1 cellular context compared by ENCODE assay signal in the genomic region with DNA sequence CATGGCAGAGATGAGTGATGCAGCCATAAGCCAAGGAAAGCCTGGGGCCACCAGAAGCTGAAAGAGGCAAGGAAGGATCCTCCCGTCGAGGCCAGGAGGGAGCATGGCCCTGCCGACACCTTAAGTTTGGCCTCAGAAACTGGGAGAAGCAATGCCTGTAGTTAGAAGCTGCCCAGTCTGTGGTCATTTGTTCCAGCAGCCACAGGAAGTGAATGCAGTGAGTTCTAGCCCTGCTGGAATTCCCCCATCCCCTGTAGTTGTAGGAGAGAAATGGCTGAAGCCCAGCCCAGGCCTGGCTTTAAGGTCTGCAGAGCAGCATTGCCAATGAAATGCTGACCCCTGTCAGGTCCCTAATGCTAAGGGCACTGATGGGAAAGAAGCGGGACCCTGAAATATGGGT.
A peak's percentile ranks its signal among the peaks of the same experiment; 100 is the strongest.
TF ChIP-seq lines count a peak whose summit lies in the region.

No MANE protein-coding gene starts in this region.

TF ChIP-seq in GM12878, 131 proteins besides CTCF, POLR2A, EP300 and RAD21 (continues in another document):
- TF ChIP-seq BACH1 (IDR thresholded peaks at IDR 0.05; ENCODE audit: borderline replicate concordance) (0 out of 2 replicates have a peak, but pooled peaks have one; percentile 33), BCL11A (IDR thresholded peaks at IDR 0.05; ENCODE audit: low read depth, low read length) (0 out of 2 replicates have a peak, but pooled peaks have one; percentile 15), EED (IDR thresholded peaks at IDR 0.05; ENCODE audit: low read depth) (0 out of 2 replicates have a peak, but pooled peaks have one; percentile 21), SP1 (IDR thresholded peaks at IDR 0.05; ENCODE audit: low read depth, low read length) (peak; percentile 26), MTA3 (IDR thresholded peaks at IDR 0.05; ENCODE audit: borderline replicate concordance, low read length) (no peak), STAT3 (IDR thresholded peaks at IDR 0.05; ENCODE audit: low read depth, low read length) (no peak), ZBTB33 (IDR thresholded peaks at IDR 0.05) (no peak), ASH2L (IDR thresholded peaks at IDR 0.05; ENCODE audit: borderline replicate concordance, low read depth) (no peak), IRF4 (IDR thresholded peaks at IDR 0.05; ENCODE audit: low read depth, low read length) (no peak), ETV6 (conservative IDR thresholded peaks at IDR 0.05 in 1 of 2, IDR thresholded peaks at IDR 0.05 in 1 of 2; ENCODE audit: borderline replicate concordance in 1 of 2, low read depth in 1 of 2) (no peak), NR2F1 (conservative IDR thresholded peaks at IDR 0.05) (peak; percentile 39; the same call in 1 of the 2 replicates), MEF2A (IDR thresholded peaks at IDR 0.05; ENCODE audit: insufficient read depth, low read depth, low read length) (no peak), NRF1 (conservative IDR thresholded peaks at IDR 0.05; ENCODE audit: low read depth, low read length) (no peak), KLF5 (IDR thresholded peaks at IDR 0.05; ENCODE audit: partially characterized antibody) (peak; percentile 38), YBX1 (IDR thresholded peaks at IDR 0.05) (no peak), SMARCA5 (IDR thresholded peaks at IDR 0.05) (peak; percentile 59; the same call in 1 of the 2 replicates), RAD51 (IDR thresholded peaks at IDR 0.05) (peak; percentile 53; the same call in 1 of the 2 replicates), IKZF1 (conservative IDR thresholded peaks at IDR 0.05) (peak; percentile 55), CBX5 (IDR thresholded peaks at IDR 0.05; ENCODE audit: low read depth) (no peak), CBFB (IDR thresholded peaks at IDR 0.05; ENCODE audit: low read depth) (no peak), ZNF24 (IDR thresholded peaks at IDR 0.05) (peak; percentile 88), USF2 (IDR thresholded peaks at IDR 0.05; ENCODE audit: borderline replicate concordance, low read depth, low read length) (no peak; the same call in 1 of the 2 replicates), SIX5 (IDR thresholded peaks at IDR 0.05; ENCODE audit: low read depth, low read length, severe bottlenecking) (no peak), MXI1 (IDR thresholded peaks at IDR 0.05; ENCODE audit: low read depth, low read length) (no peak), PAX5 (IDR thresholded peaks at IDR 0.05; ENCODE audit: borderline replicate concordance, low read depth, low read length) (0 out of 2 replicates have a peak, but pooled peaks have one; percentile 45), MEF2B (IDR thresholded peaks at IDR 0.05; ENCODE audit: partially characterized antibody, poor library complexity, severe bottlenecking) (peak; percentile 32), YY1 (IDR thresholded peaks at IDR 0.05; ENCODE audit: low read depth, low read length) (peak; percentile 74; the same call in 1 of the 2 replicates), FOXM1 (IDR thresholded peaks at IDR 0.05; ENCODE audit: low read depth, low read length) (no peak)
- TF ChIP-seq, protein P1, sequence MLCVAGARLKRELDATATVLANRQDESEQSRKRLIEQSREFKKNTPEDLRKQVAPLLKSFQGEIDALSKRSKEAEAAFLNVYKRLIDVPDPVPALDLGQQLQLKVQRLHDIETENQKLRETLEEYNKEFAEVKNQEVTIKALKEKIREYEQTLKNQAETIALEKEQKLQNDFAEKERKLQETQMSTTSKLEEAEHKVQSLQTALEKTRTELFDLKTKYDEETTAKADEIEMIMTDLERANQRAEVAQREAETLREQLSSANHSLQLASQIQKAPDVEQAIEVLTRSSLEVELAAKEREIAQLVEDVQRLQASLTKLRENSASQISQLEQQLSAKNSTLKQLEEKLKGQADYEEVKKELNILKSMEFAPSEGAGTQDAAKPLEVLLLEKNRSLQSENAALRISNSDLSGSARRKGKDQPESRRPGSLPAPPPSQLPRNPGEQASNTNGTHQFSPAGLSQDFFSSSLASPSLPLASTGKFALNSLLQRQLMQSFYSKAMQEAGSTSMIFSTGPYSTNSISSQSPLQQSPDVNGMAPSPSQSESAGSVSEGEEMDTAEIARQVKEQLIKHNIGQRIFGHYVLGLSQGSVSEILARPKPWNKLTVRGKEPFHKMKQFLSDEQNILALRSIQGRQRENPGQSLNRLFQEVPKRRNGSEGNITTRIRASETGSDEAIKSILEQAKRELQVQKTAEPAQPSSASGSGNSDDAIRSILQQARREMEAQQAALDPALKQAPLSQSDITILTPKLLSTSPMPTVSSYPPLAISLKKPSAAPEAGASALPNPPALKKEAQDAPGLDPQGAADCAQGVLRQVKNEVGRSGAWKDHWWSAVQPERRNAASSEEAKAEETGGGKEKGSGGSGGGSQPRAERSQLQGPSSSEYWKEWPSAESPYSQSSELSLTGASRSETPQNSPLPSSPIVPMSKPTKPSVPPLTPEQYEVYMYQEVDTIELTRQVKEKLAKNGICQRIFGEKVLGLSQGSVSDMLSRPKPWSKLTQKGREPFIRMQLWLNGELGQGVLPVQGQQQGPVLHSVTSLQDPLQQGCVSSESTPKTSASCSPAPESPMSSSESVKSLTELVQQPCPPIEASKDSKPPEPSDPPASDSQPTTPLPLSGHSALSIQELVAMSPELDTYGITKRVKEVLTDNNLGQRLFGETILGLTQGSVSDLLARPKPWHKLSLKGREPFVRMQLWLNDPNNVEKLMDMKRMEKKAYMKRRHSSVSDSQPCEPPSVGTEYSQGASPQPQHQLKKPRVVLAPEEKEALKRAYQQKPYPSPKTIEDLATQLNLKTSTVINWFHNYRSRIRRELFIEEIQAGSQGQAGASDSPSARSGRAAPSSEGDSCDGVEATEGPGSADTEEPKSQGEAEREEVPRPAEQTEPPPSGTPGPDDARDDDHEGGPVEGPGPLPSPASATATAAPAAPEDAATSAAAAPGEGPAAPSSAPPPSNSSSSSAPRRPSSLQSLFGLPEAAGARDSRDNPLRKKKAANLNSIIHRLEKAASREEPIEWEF (IDR thresholded peaks at IDR 0.05; ENCODE audit: insufficient replicate concordance, low read depth, low read length): no peak
- TF ChIP-seq, protein P2, sequence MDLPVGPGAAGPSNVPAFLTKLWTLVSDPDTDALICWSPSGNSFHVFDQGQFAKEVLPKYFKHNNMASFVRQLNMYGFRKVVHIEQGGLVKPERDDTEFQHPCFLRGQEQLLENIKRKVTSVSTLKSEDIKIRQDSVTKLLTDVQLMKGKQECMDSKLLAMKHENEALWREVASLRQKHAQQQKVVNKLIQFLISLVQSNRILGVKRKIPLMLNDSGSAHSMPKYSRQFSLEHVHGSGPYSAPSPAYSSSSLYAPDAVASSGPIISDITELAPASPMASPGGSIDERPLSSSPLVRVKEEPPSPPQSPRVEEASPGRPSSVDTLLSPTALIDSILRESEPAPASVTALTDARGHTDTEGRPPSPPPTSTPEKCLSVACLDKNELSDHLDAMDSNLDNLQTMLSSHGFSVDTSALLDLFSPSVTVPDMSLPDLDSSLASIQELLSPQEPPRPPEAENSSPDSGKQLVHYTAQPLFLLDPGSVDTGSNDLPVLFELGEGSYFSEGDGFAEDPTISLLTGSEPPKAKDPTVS (IDR thresholded peaks at IDR 0.05; ENCODE audit: low read depth, low read length): no peak
- TF ChIP-seq, protein P3, sequence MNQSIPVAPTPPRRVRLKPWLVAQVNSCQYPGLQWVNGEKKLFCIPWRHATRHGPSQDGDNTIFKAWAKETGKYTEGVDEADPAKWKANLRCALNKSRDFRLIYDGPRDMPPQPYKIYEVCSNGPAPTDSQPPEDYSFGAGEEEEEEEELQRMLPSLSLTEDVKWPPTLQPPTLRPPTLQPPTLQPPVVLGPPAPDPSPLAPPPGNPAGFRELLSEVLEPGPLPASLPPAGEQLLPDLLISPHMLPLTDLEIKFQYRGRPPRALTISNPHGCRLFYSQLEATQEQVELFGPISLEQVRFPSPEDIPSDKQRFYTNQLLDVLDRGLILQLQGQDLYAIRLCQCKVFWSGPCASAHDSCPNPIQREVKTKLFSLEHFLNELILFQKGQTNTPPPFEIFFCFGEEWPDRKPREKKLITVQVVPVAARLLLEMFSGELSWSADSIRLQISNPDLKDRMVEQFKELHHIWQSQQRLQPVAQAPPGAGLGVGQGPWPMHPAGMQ (IDR thresholded peaks at IDR 0.05; ENCODE audit: borderline replicate concordance): no peak
- TF ChIP-seq, protein P4, sequence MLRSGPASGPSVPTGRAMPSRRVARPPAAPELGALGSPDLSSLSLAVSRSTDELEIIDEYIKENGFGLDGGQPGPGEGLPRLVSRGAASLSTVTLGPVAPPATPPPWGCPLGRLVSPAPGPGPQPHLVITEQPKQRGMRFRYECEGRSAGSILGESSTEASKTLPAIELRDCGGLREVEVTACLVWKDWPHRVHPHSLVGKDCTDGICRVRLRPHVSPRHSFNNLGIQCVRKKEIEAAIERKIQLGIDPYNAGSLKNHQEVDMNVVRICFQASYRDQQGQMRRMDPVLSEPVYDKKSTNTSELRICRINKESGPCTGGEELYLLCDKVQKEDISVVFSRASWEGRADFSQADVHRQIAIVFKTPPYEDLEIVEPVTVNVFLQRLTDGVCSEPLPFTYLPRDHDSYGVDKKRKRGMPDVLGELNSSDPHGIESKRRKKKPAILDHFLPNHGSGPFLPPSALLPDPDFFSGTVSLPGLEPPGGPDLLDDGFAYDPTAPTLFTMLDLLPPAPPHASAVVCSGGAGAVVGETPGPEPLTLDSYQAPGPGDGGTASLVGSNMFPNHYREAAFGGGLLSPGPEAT (IDR thresholded peaks at IDR 0.05; ENCODE audit: low read depth): peak; percentile 69
- TF ChIP-seq, protein P5, sequence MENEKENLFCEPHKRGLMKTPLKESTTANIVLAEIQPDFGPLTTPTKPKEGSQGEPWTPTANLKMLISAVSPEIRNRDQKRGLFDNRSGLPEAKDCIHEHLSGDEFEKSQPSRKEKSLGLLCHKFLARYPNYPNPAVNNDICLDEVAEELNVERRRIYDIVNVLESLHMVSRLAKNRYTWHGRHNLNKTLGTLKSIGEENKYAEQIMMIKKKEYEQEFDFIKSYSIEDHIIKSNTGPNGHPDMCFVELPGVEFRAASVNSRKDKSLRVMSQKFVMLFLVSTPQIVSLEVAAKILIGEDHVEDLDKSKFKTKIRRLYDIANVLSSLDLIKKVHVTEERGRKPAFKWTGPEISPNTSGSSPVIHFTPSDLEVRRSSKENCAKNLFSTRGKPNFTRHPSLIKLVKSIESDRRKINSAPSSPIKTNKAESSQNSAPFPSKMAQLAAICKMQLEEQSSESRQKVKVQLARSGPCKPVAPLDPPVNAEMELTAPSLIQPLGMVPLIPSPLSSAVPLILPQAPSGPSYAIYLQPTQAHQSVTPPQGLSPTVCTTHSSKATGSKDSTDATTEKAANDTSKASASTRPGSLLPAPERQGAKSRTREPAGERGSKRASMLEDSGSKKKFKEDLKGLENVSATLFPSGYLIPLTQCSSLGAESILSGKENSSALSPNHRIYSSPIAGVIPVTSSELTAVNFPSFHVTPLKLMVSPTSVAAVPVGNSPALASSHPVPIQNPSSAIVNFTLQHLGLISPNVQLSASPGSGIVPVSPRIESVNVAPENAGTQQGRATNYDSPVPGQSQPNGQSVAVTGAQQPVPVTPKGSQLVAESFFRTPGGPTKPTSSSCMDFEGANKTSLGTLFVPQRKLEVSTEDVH (IDR thresholded peaks at IDR 0.05; ENCODE audit: low read depth, partially characterized antibody): no peak
- TF ChIP-seq, protein P6, sequence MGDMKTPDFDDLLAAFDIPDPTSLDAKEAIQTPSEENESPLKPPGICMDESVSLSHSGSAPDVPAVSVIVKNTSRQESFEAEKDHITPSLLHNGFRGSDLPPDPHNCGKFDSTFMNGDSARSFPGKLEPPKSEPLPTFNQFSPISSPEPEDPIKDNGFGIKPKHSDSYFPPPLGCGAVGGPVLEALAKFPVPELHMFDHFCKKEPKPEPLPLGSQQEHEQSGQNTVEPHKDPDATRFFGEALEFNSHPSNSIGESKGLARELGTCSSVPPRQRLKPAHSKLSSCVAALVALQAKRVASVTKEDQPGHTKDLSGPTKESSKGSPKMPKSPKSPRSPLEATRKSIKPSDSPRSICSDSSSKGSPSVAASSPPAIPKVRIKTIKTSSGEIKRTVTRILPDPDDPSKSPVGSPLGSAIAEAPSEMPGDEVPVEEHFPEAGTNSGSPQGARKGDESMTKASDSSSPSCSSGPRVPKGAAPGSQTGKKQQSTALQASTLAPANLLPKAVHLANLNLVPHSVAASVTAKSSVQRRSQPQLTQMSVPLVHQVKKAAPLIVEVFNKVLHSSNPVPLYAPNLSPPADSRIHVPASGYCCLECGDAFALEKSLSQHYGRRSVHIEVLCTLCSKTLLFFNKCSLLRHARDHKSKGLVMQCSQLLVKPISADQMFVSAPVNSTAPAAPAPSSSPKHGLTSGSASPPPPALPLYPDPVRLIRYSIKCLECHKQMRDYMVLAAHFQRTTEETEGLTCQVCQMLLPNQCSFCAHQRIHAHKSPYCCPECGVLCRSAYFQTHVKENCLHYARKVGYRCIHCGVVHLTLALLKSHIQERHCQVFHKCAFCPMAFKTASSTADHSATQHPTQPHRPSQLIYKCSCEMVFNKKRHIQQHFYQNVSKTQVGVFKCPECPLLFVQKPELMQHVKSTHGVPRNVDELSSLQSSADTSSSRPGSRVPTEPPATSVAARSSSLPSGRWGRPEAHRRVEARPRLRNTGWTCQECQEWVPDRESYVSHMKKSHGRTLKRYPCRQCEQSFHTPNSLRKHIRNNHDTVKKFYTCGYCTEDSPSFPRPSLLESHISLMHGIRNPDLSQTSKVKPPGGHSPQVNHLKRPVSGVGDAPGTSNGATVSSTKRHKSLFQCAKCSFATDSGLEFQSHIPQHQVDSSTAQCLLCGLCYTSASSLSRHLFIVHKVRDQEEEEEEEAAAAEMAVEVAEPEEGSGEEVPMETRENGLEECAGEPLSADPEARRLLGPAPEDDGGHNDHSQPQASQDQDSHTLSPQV (IDR thresholded peaks at IDR 0.05): peak; percentile 74
